1 cellular context compared by ENCODE assay signal in the genomic region with DNA sequence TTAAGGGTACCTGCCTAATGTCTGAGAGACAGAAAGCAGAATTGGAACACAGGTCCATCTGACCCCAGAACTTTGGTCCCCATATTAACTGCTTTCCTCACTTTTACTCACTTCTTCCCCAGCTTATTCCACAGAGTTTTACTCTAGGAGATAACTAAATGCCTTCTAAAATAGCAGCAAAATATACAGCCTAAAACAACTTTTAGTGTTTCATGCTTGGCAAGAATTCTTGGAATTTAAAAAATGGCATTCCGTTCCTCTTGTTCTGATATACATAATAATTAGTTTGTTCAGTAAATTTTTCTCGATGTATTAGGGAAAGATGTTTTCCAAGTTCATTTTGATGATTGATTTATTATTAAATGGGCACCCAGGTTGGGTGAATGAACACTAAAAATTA.
TF ChIP-seq lines count a peak whose summit lies in the region.

No MANE protein-coding gene starts in this region.

TF ChIP-seq in IMR-90, 13 proteins besides CTCF, POLR2A, EP300 and RAD21 (continued from another document):
- TF ChIP-seq BHLHE40 (IDR thresholded peaks at IDR 0.05; ENCODE audit: low read depth, low read length) (no peak), MAZ (IDR thresholded peaks at IDR 0.05; ENCODE audit: borderline replicate concordance, low read depth, low read length) (no peak), RFX5 (IDR thresholded peaks at IDR 0.05; ENCODE audit: low read depth, low read length) (no peak), RCOR1 (IDR thresholded peaks at IDR 0.05; ENCODE audit: insufficient replicate concordance, low read length) (no peak), MAFK (IDR thresholded peaks at IDR 0.05; ENCODE audit: low read depth, low read length) (no peak), CHD1 (IDR thresholded peaks at IDR 0.05; ENCODE audit: low read depth, low read length) (no peak), USF2 (IDR thresholded peaks at IDR 0.05; ENCODE audit: low read depth, low read length) (no peak), MXI1 (IDR thresholded peaks at IDR 0.05; ENCODE audit: borderline replicate concordance, low read depth, low read length) (no peak)
- TF ChIP-seq, protein P1, sequence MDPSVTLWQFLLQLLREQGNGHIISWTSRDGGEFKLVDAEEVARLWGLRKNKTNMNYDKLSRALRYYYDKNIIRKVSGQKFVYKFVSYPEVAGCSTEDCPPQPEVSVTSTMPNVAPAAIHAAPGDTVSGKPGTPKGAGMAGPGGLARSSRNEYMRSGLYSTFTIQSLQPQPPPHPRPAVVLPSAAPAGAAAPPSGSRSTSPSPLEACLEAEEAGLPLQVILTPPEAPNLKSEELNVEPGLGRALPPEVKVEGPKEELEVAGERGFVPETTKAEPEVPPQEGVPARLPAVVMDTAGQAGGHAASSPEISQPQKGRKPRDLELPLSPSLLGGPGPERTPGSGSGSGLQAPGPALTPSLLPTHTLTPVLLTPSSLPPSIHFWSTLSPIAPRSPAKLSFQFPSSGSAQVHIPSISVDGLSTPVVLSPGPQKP (IDR thresholded peaks at IDR 0.05; ENCODE audit: borderline replicate concordance, low read depth, low read length), result no peak
